Comparison of ENCODE assay signal across 8 cellular contexts in the genomic region with DNA sequence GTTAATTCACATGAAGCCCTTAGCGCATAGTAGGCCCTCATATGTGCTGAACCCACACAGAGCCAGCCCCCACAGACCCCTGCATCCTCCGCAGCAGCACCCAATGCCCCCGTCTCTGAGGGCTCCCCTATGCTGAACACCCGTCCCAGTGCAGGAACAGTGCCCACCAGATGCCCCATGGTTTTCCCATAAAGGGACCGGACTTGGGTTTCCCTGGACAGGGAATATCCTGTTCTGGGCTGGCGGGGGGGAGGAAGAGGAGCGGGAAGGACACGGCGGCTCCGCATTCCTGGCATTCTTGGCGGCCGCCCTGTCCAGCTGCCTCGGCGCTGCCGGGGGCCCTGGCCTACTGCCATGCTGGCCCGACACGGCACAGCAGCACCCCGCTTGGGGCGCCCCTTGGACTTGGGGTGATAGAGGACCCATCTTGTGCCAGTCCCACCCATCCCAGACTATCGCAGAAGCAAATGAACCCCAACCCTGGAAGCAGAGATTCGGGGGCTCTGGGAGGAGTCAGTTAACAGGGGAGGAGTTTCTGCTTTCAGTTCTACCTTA. TPM values are rescaled to one million over a fixed set of nuclear protein-coding genes. Genes with fewer than 3 reads are reported as not detected.
DNase-seq lines count a peak whose midpoint lies in the region; ATAC-seq and TF ChIP-seq lines count a peak whose summit lies in the region.

No MANE protein-coding gene starts in this region.

- no peaks in the 10 kb centered on the region; the same call in none of the 2 replicates for H3K27me3 Mint-ChIP-seq in WTC11 (ENCODE audit: low read depth)

- CTCF ChIA-PET in WTC11 (lab: Charles Lee) = interaction anchor here (0.9 to 4.0 kb wide), 8 partner anchors 9 to 407 kb away, joined by 3 to 19 read pairs (median 4); no protein-coding TSS in a partner anchor

- intact Hi-C loops in left ventricle myocardium superior (cut with micrococcal nuclease) = loop anchor here (10.0 kb wide), 1 partner anchor 59 kb away; no protein-coding TSS in a partner anchor

- TF ChIP-seq CTCF in WTC11 (IDR thresholded peaks at IDR 0.05) = no peak

- H3K9me3 Mint-ChIP-seq in WTC11 = no peaks in the 10 kb centered on the region

- H3K4me1 ChIP-seq in ES-I3 (ENCODE audit: insufficient read depth, low read length) = peaks cover 82% of the 10 kb centered on the region

- peaks cover 91% of the 10 kb centered on the region for H3K4me1 Mint-ChIP-seq in WTC11

- H3K9me3 ChIP-seq in ES-I3 (ENCODE audit: control insufficient read depth, insufficient read depth, low read length) = no peaks in the 10 kb centered on the region

- no peaks in the 10 kb centered on the region for H3K36me3 ChIP-seq in ES-I3 (ENCODE audit: insufficient read depth, low read length)

- H3K4me3 Mint-ChIP-seq in WTC11 = peak overlapping the region; percentile 20; the same call in 1 of the 2 replicates

- peak; percentile 29 for ATAC-seq in WTC11
- peak; percentile 74 for ATAC-seq in left ventricle myocardium superior
- ATAC-seq in HG03159 (IDR thresholded peaks at IDR 0.05; ENCODE audit: unreplicated experiment) = no peak
- no peak for ATAC-seq in HG02678 (IDR thresholded peaks at IDR 0.05; ENCODE audit: unreplicated experiment)

- H3K9ac ChIP-seq in ES-I3 (ENCODE audit: low read depth, low read length) = peak overlapping the region; percentile 5; the same call in 1 of the 2 replicates

- peak overlapping the region; percentile 100 for H3K27ac Mint-ChIP-seq in WTC11

- DNase-seq in WTC11 (ENCODE audit: low spot score) = peak; percentile 87
- peak; percentile 85 for DNase-seq in left ventricle myocardium superior
- peak; percentile 70 for DNase-seq in renal cortical epithelial cell (ENCODE audit: low read depth)
- no peak for DNase-seq in cortex of kidney (lab: John Stamatoyannopoulos, UW)
- no peak for DNase-seq in GM19238 (ENCODE audit: insufficient read length, low spot score)

- no peaks in the 10 kb centered on the region for H3K36me3 Mint-ChIP-seq in WTC11

- POLR2A ChIA-PET in WTC11 (lab: Charles Lee) = interaction anchor here (0.6 to 6.2 kb wide), 5 partner anchors 38 to 135 kb away, joined by 3 to 45 read pairs (median 6); no protein-coding TSS in a partner anchor

TF ChIP-seq in WTC11, 78 proteins besides CTCF, POLR2A, EP300 and RAD21 (continues in another document):
- TF ChIP-seq NFE2L1 (CRISPR knock-in tag; IDR thresholded peaks at IDR 0.05) = peak; percentile 20; the same call in 1 of the 2 replicates
- peak; percentile 65; the same call in 1 of the 2 replicates for TF ChIP-seq EMX1 (CRISPR knock-in tag; IDR thresholded peaks at IDR 0.05)
- TF ChIP-seq NFATC4 (CRISPR knock-in tag; IDR thresholded peaks at IDR 0.05) = no peak
- TF ChIP-seq, protein P1, sequence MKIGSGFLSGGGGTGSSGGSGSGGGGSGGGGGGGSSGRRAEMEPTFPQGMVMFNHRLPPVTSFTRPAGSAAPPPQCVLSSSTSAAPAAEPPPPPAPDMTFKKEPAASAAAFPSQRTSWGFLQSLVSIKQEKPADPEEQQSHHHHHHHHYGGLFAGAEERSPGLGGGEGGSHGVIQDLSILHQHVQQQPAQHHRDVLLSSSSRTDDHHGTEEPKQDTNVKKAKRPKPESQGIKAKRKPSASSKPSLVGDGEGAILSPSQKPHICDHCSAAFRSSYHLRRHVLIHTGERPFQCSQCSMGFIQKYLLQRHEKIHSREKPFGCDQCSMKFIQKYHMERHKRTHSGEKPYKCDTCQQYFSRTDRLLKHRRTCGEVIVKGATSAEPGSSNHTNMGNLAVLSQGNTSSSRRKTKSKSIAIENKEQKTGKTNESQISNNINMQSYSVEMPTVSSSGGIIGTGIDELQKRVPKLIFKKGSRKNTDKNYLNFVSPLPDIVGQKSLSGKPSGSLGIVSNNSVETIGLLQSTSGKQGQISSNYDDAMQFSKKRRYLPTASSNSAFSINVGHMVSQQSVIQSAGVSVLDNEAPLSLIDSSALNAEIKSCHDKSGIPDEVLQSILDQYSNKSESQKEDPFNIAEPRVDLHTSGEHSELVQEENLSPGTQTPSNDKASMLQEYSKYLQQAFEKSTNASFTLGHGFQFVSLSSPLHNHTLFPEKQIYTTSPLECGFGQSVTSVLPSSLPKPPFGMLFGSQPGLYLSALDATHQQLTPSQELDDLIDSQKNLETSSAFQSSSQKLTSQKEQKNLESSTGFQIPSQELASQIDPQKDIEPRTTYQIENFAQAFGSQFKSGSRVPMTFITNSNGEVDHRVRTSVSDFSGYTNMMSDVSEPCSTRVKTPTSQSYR (CRISPR knock-in tag; IDR thresholded peaks at IDR 0.05) = 0 out of 2 replicates have a peak, but pooled peaks have one; percentile 68
- no peak for TF ChIP-seq CREM (CRISPR knock-in tag; IDR thresholded peaks at IDR 0.05)
- 0 out of 2 replicates have a peak, but pooled peaks have one; percentile 41 for TF ChIP-seq FOXP1 (CRISPR knock-in tag; IDR thresholded peaks at IDR 0.05; ENCODE audit: borderline replicate concordance)
- no peak for TF ChIP-seq ZNF121 (CRISPR knock-in tag; IDR thresholded peaks at IDR 0.05)
- no peak for TF ChIP-seq ZNF138 (CRISPR knock-in tag; conservative IDR thresholded peaks at IDR 0.05)
- peak; percentile 39; the same call in 1 of the 2 replicates for TF ChIP-seq SP1 (CRISPR knock-in tag; conservative IDR thresholded peaks at IDR 0.05)
- peak; percentile 50; the same call in 1 of the 2 replicates for TF ChIP-seq FOXK1 (CRISPR knock-in tag; IDR thresholded peaks at IDR 0.05)
- TF ChIP-seq GABPB1 (CRISPR knock-in tag; IDR thresholded peaks at IDR 0.05) = no peak
- TF ChIP-seq ZNF423 (CRISPR knock-in tag; IDR thresholded peaks at IDR 0.05) = peak; percentile 92
- no peak for TF ChIP-seq ZNF425 (CRISPR knock-in tag; conservative IDR thresholded peaks at IDR 0.05)
- 0 out of 2 replicates have a peak, but pooled peaks have one; percentile 35 for TF ChIP-seq MYBL2 (CRISPR knock-in tag; IDR thresholded peaks at IDR 0.05)
- TF ChIP-seq TEAD1 (CRISPR knock-in tag; IDR thresholded peaks at IDR 0.05) = peak; percentile 99
- TF ChIP-seq, protein P2, sequence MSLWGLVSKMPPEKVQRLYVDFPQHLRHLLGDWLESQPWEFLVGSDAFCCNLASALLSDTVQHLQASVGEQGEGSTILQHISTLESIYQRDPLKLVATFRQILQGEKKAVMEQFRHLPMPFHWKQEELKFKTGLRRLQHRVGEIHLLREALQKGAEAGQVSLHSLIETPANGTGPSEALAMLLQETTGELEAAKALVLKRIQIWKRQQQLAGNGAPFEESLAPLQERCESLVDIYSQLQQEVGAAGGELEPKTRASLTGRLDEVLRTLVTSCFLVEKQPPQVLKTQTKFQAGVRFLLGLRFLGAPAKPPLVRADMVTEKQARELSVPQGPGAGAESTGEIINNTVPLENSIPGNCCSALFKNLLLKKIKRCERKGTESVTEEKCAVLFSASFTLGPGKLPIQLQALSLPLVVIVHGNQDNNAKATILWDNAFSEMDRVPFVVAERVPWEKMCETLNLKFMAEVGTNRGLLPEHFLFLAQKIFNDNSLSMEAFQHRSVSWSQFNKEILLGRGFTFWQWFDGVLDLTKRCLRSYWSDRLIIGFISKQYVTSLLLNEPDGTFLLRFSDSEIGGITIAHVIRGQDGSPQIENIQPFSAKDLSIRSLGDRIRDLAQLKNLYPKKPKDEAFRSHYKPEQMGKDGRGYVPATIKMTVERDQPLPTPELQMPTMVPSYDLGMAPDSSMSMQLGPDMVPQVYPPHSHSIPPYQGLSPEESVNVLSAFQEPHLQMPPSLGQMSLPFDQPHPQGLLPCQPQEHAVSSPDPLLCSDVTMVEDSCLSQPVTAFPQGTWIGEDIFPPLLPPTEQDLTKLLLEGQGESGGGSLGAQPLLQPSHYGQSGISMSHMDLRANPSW (CRISPR knock-in tag; conservative IDR thresholded peaks at IDR 0.05; ENCODE audit: low read depth) = no peak
- TF ChIP-seq ETV6 (CRISPR knock-in tag; IDR thresholded peaks at IDR 0.05) = peak; percentile 96
- TF ChIP-seq IRF1 (CRISPR knock-in tag; IDR thresholded peaks at IDR 0.05) = no peak
- TF ChIP-seq, protein P3, sequence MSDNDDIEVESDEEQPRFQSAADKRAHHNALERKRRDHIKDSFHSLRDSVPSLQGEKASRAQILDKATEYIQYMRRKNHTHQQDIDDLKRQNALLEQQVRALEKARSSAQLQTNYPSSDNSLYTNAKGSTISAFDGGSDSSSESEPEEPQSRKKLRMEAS (CRISPR knock-in tag; IDR thresholded peaks at IDR 0.05) = no peak; the same call in 1 of the 2 replicates
- no peak for TF ChIP-seq MLX (CRISPR knock-in tag; IDR thresholded peaks at IDR 0.05)
- no peak for TF ChIP-seq ELF4 (CRISPR knock-in tag; IDR thresholded peaks at IDR 0.05; ENCODE audit: low read depth)

RNA-seq across cellular contexts. Expression of gene CBX7, which starts 23.7 kb away (rescaled TPM):
- 10.6 to 11.1 TPM (median 10.6 TPM) in 3 replicates for total RNA-seq in WTC11 (2021)
- 79.2 TPM for total RNA-seq in left ventricle myocardium superior
- 1.7 and 5.7 TPM in 2 replicates for total RNA-seq in renal cortical epithelial cell

Comparison
In these comparisons a context has a peak if more than half of its experiments do, and no peak if none do; other contexts are left out.
1. ATAC-seq: peak in WTC11 (single experiment) and left ventricle myocardium superior (single experiment); none in HG03159 (single experiment) and HG02678 (single experiment).
2. DNase-seq: peak in WTC11 (single experiment), left ventricle myocardium superior (single experiment) and renal cortical epithelial cell (single experiment); none in cortex of kidney (single experiment) and GM19238 (single experiment).